ENCODE assay signal across 9 cellular contexts in the genomic region with DNA sequence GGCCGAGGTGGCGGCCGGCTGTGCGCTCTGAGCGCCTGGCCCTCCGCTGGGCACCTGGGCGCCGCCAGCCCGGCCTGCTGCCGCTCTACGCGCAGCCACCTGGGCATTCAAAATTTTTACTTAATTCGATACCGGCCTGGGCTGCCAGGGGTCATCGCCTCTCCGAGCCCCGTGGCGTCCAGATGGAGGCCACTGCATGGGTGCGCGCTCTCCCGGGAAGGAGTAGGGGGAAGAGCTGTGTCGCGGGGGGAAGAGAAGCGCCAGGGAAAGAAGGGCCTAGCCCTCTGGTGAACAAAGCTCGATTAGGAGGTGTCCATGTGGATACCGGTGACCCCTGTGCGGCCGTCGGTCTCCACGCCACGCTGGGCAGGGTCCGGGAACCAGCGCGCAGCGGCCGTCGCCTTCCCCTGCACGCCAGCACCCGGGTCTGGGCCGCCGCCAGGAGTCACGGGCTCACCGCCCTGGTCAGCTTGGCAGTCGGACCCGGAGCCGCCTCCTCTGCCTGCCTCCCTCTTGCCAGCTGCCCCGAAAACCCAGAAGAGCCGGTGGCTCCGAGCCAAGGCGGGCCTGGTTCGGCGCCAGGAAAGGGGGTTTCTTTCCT. TPM values are rescaled to one million over a fixed set of nuclear protein-coding genes. Genes with fewer than 3 reads are reported as not detected.
DNase-seq lines count a peak whose midpoint lies in the region; ATAC-seq and TF ChIP-seq lines count a peak whose summit lies in the region.
"Had no signal": no experiment of that assay in that cellular context is flagged by ENCODE, and none has a peak within 500 bp of the region (broad histone marks: within the 10 kb centered on the region; RNA-seq: fewer than 3 reads in every experiment).

No MANE protein-coding gene starts in this region.

- peak in 2 of 3 donors; percentile 13 to 14 for DNase-seq in CD4-positive, CD25-positive, alpha-beta regulatory T cell
- DNase-seq in epithelial cell of proximal tubule (ENCODE audit: low read depth) (no peak), aorta (peak; percentile 60 to 85), GM19240 (ENCODE audit: insufficient read length, low spot score) (no peak)

- ATAC-seq in CD4-positive, CD25-positive, alpha-beta regulatory T cell (ENCODE audit: low read depth in 2 of 2), result no peak
- peak; percentile 13 for ATAC-seq in GM19324 (IDR thresholded peaks at IDR 0.05; ENCODE audit: low FRiP score, unreplicated experiment)
- peak; percentile 9 for ATAC-seq in HG03280 (IDR thresholded peaks at IDR 0.05; ENCODE audit: unreplicated experiment)
- peak; percentile 70 for ATAC-seq in aorta (ENCODE audit: low FRiP score)

- TF ChIP-seq CTCF in WI38 (IDR thresholded peaks at IDR 0.05; ENCODE audit: low read depth, low read length) (no peak), epithelial cell of proximal tubule (conservative IDR thresholded peaks at IDR 0.05; ENCODE audit: low read depth, low read length) (no peak)

- H3K4me3 Mint-ChIP-seq in CD4-positive, CD25-positive, alpha-beta regulatory T cell, result peak overlapping the region; percentile 90 to 97 (median 92)

- H3K4me1 Mint-ChIP-seq in CD4-positive, CD25-positive, alpha-beta regulatory T cell, result peaks cover 4 to 41% (median 20%) of the 10 kb centered on the region in 4 donors

- no peak overlapping the region for H3K27ac ChIP-seq in CD4-positive, CD25-positive, alpha-beta regulatory T cell (ENCODE audit: insufficient read depth, low read length, poor library complexity, severe bottlenecking)
- peak overlapping the region in 1 of 2 donors; percentile 25 for H3K27ac ChIP-seq in aorta (ENCODE audit: low read depth in 1 of 2, low read length in 2 of 2)

- H3K27me3 ChIP-seq in CD4-positive, CD25-positive, alpha-beta regulatory T cell (ENCODE audit: control insufficient read depth, insufficient read depth, low read length), result peaks cover 6% of the 10 kb centered on the region
- H3K27me3 ChIP-seq in mucosa of stomach (ENCODE audit: control insufficient read depth, insufficient read depth, low read length) (no peaks in the 10 kb centered on the region), aorta (ENCODE audit: control insufficient read depth in 1 of 2, insufficient read depth in 2 of 2, low read length in 1 of 2) (no peaks in the 10 kb centered on the region)

- H3K4me1 ChIP-seq in CD4-positive, CD25-positive, alpha-beta regulatory T cell (ENCODE audit: control insufficient read depth, insufficient read depth, low read length, poor library complexity, severe bottlenecking), result peaks cover 29% of the 10 kb centered on the region
- peaks cover 5% of the 10 kb centered on the region for H3K4me1 ChIP-seq in mucosa of stomach (ENCODE audit: control insufficient read depth, insufficient read depth, low read length)
- no peaks in the 10 kb centered on the region for H3K4me1 ChIP-seq in aorta (ENCODE audit: control insufficient read depth in 1 of 2, insufficient read depth in 2 of 2, low read length in 2 of 2)

- 0 to 1% methylated on average over 47 to 52 of the region's 52 CpGs for WGBS in aorta, 2 donors

- H3K27ac Mint-ChIP-seq in CD4-positive, CD25-positive, alpha-beta regulatory T cell, result peak overlapping the region in 2 of 3 donors; percentile 42 to 92

- H3K36me3 ChIP-seq in CD4-positive, CD25-positive, alpha-beta regulatory T cell (ENCODE audit: control insufficient read depth, insufficient read depth, low read length), result no peaks in the 10 kb centered on the region
- no peaks in the 10 kb centered on the region for H3K36me3 ChIP-seq in mucosa of stomach (ENCODE audit: control insufficient read depth, insufficient read depth, low read length)
- no peaks in the 10 kb centered on the region for H3K36me3 ChIP-seq in aorta (ENCODE audit: control insufficient read depth in 1 of 2, insufficient read depth in 2 of 2, low read length in 1 of 2)

- peaks cover 17% of the 10 kb centered on the region for H3K27me3 Mint-ChIP-seq in CD4-positive, CD25-positive, alpha-beta regulatory T cell

- H3K36me3 Mint-ChIP-seq in CD4-positive, CD25-positive, alpha-beta regulatory T cell, result no peaks in the 10 kb centered on the region

- no peaks in the 10 kb centered on the region for H3K9me3 Mint-ChIP-seq in CD4-positive, CD25-positive, alpha-beta regulatory T cell

- peak overlapping the region; percentile 85 for H3K9ac ChIP-seq in mucosa of stomach (ENCODE audit: low read length)

- intact Hi-C loops in aorta (cut with DNase I), result loop anchor here (2.0 to 5.0 kb wide), 4 partner anchors 27 to 203 kb away; a partner anchor contains a TSS

- H3K4me3 ChIP-seq in CD4-positive, CD25-positive, alpha-beta regulatory T cell (ENCODE audit: low read depth, low read length), result peak overlapping the region; percentile 59
- H3K4me3 ChIP-seq in WI38 (ENCODE audit: low read depth, low read length) (peak overlapping the region; percentile 87), epithelial cell of proximal tubule (ENCODE audit: low read depth, low read length) (peak overlapping the region; percentile 84), mucosa of stomach (ENCODE audit: low read length) (peak overlapping the region; percentile 74), aorta (ENCODE audit: low read length in 2 of 2) (peak overlapping the region; percentile 65 to 66)

- no peaks in the 10 kb centered on the region for H3K9me3 ChIP-seq in CD4-positive, CD25-positive, alpha-beta regulatory T cell (ENCODE audit: control insufficient read depth in 2 of 2, low read length in 2 of 2)
- H3K9me3 ChIP-seq in mucosa of stomach (ENCODE audit: control insufficient read depth, low read length) (no peaks in the 10 kb centered on the region), aorta (ENCODE audit: control insufficient read depth, low read length) (no peaks in the 10 kb centered on the region)

RNA-seq across cellular contexts. Expression of a gene that starts 0.7 kb away (rescaled TPM):
- 8.4 TPM for total RNA-seq in CD4-positive, CD25-positive, alpha-beta regulatory T cell
- polyA plus RNA-seq in CD4-positive, CD25-positive, alpha-beta regulatory T cell, result 1 to 10 TPM; 6.1 to 8.1 (median 7.6) TPM
- total RNA-seq in epithelial cell of proximal tubule, result 14.6 and 18.7 TPM in 2 replicates
- total RNA-seq in aorta, result 10 to 100 TPM; 15.6 to 30.4 TPM
- 10 to 100 TPM in 1 of 2 donors, 1 to 10 TPM in 1; 5.1 to 17.6 TPM for polyA plus RNA-seq in aorta

RNA-seq across cellular contexts. Expression of a gene that starts 0.9 kb away (rescaled TPM):
- total RNA-seq in CD4-positive, CD25-positive, alpha-beta regulatory T cell, result 0.64 TPM
- polyA plus RNA-seq in CD4-positive, CD25-positive, alpha-beta regulatory T cell, result 1 to 10 TPM in 2 of 4 donors, under 1 TPM in 2; 0.20 to 1.2 (median 1.0) TPM
- total RNA-seq in epithelial cell of proximal tubule, result 15.4 and 26.6 TPM in 2 replicates
- 1 to 10 TPM; 4.8 to 9.2 TPM for total RNA-seq in aorta
- 1 to 10 TPM; 2.0 to 7.1 TPM for polyA plus RNA-seq in aorta
- total RNA-seq: SK-MEL-5 had no signal

RNA-seq across cellular contexts. Expression of a gene that starts 26.1 kb away (rescaled TPM):
- total RNA-seq in CD4-positive, CD25-positive, alpha-beta regulatory T cell, result 8.4 TPM
- 10 to 100 TPM; 17.5 to 29.5 (median 26.0) TPM for polyA plus RNA-seq in CD4-positive, CD25-positive, alpha-beta regulatory T cell
- total RNA-seq in epithelial cell of proximal tubule, result 38.7 and 49.3 TPM in 2 replicates
- 1 to 10 TPM; 5.0 to 7.5 TPM for total RNA-seq in aorta
- polyA plus RNA-seq in aorta, result 10 to 100 TPM in 1 of 2 donors, 1 to 10 TPM in 1; 7.5 to 10.5 TPM

RNA-seq across cellular contexts. Expression of a gene that starts 46.2 kb away (rescaled TPM):
- total RNA-seq in CD4-positive, CD25-positive, alpha-beta regulatory T cell, result 104 TPM
- polyA plus RNA-seq in CD4-positive, CD25-positive, alpha-beta regulatory T cell, result 10 to 100 TPM; 44.3 to 55.6 (median 49.0) TPM
- 39.4 and 43.0 TPM in 2 replicates for total RNA-seq in epithelial cell of proximal tubule
- 10 to 100 TPM; 30.5 to 53.4 TPM for total RNA-seq in aorta
- 10 to 100 TPM; 25.8 to 81.8 TPM for polyA plus RNA-seq in aorta

Comparison
In these comparisons a context has a peak if more than half of its experiments do, and no peak if none do; other contexts are left out.
1. ATAC-seq: peak in GM19324 (single experiment), HG03280 (single experiment) and aorta (single experiment); none in CD4-positive, CD25-positive, alpha-beta regulatory T cell (0 of 2).
2. DNase-seq: peak in CD4-positive, CD25-positive, alpha-beta regulatory T cell (2 of 3) and aorta (2 of 2); none in epithelial cell of proximal tubule (single experiment) and GM19240 (single experiment).
3. Peak in every context shown above with its lines, with median percentiles within 50 percentile points of each other: H3K4me3 ChIP-seq.